Comparison of ENCODE assay signal across 6 cellular contexts in genomic region chr10:8468477-8468876, GRCh38.
"Had no signal": no experiment of that assay in that cellular context is flagged by ENCODE, and none has a peak within 500 bp of the region (broad histone marks: within the 10 kb centered on the region; RNA-seq: fewer than 3 reads in every experiment).

No MANE protein-coding gene starts in this region.

- H3K4me3 ChIP-seq: K562 had no signal

- ATAC-seq: HepG2, K562 had no signal

- H3K27ac ChIP-seq: HL-60 had no signal

- DNase-seq: IMR-90, KBM-7, KG1 had no signal
